ENCODE assay signal across 32 cellular contexts in the genomic region with DNA sequence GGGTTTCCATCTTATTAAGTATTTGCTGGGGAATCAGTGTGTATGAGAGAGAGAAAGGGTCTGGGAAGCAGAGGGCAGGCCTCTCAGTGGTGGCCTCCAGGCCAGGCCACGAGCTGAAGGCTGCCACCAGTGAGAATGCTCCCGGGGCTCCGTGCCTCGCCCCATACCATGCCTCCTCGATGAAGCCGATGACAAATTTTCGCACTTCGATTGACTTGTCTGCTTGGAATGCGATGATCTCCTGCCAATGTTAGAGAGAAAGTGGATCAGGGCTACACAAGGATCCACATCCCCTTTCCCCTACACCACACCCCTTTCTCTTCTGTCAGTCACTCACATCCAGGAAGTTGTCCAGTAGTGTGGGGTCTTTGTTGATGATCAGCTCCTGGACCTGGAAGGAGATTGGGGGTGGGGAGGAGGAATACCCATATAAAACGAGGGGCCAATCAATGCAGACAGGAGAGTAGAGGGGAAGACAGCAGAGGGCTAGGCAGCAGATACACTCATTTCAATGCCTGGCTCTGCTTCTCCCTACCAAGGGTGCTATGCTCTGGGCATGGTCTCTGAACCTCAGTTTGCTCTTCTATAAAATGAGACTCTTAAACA. TPM values are rescaled to one million over a fixed set of nuclear protein-coding genes. Genes with fewer than 3 reads are reported as not detected.
DNase-seq lines count a peak whose midpoint lies in the region; ATAC-seq and TF ChIP-seq lines count a peak whose summit lies in the region.
"Had no signal": no experiment of that assay in that cellular context is flagged by ENCODE, and none has a peak within 500 bp of the region (broad histone marks: within the 10 kb centered on the region; RNA-seq: fewer than 3 reads in every experiment).

No MANE protein-coding gene starts in this region.

- H3K9me3 ChIP-seq in T-helper 17 cell (ENCODE audit: control insufficient read depth, low read length, poor library complexity, severe bottlenecking), result no peaks in the 10 kb centered on the region
- H3K9me3 ChIP-seq: left ventricle myocardium inferior, psoas muscle, transverse colon had no signal

- H3K27me3 Mint-ChIP-seq in HFFc6 (ENCODE audit: insufficient read depth) (no peaks in the 10 kb centered on the region; the same call in 1 of the 2 replicates), nephron progenitor cell (ENCODE audit: low read depth, poor library complexity) (no peaks in the 10 kb centered on the region), T-helper 17 cell (no peaks in the 10 kb centered on the region)
- H3K27me3 Mint-ChIP-seq: activated CD8-positive, alpha-beta memory T cell treated with anti-CD3 and anti-CD28 coated beads, Interleukin-2, amount 10 ng/mL, durations not matched to agents 7 days and 5 days; CD8-positive, alpha-beta memory T cell; naive B cell had no signal

- H3K27ac Mint-ChIP-seq in HFFc6 (peak overlapping the region; percentile 59), nephron progenitor cell (peak overlapping the region; percentile 18), T-helper 17 cell (no peak overlapping the region)
- H3K27ac Mint-ChIP-seq: activated CD8-positive, alpha-beta memory T cell treated with anti-CD3 and anti-CD28 coated beads, Interleukin-2, amount 10 ng/mL, durations not matched to agents 7 days and 5 days; activated T-cell treated with anti-CD3 and anti-CD28 coated beads, Interleukin-2, amount 50 U/mL, for 72 hours; mesothelial cell of epicardium; stimulated activated effector memory CD8-positive, alpha-beta T cell treated with anti-CD3 and anti-CD28 coated beads, Interleukin-12 subunit alpha, Interleukin-12 subunit beta, amount 100 ng/mL, for 72 hours; WTC11 had no signal

- no peak overlapping the region for H3K27ac ChIP-seq in caudate nucleus (ENCODE audit: low read depth, low read length)
- H3K27ac ChIP-seq: epithelial cell of prostate, left ventricle myocardium inferior, psoas muscle, transverse colon had no signal

- no peak for ATAC-seq in HG03159 (IDR thresholded peaks at IDR 0.05; ENCODE audit: unreplicated experiment)
- ATAC-seq in T-helper 17 cell, result no peak
- ATAC-seq: activated CD8-positive, alpha-beta memory T cell treated with anti-CD3 and anti-CD28 coated beads, Interleukin-2, amount 10 ng/mL, durations not matched to agents 7 days and 5 days; activated T-cell treated with anti-CD3 and anti-CD28 coated beads, Interleukin-2, amount 50 U/mL, for 72 hours; GM12878; Panc1; sciatic nerve; stimulated activated effector memory CD8-positive, alpha-beta T cell treated with anti-CD3 and anti-CD28 coated beads, Interleukin-12 subunit alpha, Interleukin-12 subunit beta, amount 100 ng/mL, for 72 hours; WTC11 had no signal

- no peak overlapping the region for H3K4me3 ChIP-seq in choroid plexus epithelial cell (ENCODE audit: low read depth, low read length)
- H3K4me3 ChIP-seq: GM12878, left ventricle myocardium inferior, psoas muscle, transverse colon had no signal

- H3K4me1 Mint-ChIP-seq in HFFc6 (ENCODE audit: low read depth), result peaks cover 22% of the 10 kb centered on the region
- peaks cover 14% of the 10 kb centered on the region for H3K4me1 Mint-ChIP-seq in nephron progenitor cell
- peaks cover 9% of the 10 kb centered on the region for H3K4me1 Mint-ChIP-seq in T-helper 17 cell
- H3K4me1 Mint-ChIP-seq: activated CD8-positive, alpha-beta memory T cell treated with anti-CD3 and anti-CD28 coated beads, Interleukin-2, amount 10 ng/mL, durations not matched to agents 7 days and 5 days; mesothelial cell of epicardium; WTC11 had no signal

- DNase-seq in EH (ENCODE audit: low read depth) (peak; percentile 67), HFFc6 (peak; percentile 46), choroid plexus epithelial cell (ENCODE audit: low read depth) (peak; percentile 13), nephron progenitor cell (no peak), caudate nucleus (lab: John Stamatoyannopoulos, UW) (no peak), T-helper 17 cell (no peak)
- DNase-seq in central memory CD4-positive, alpha-beta T cell, result no peak
- DNase-seq: activated CD4-positive, alpha-beta T cell treated with anti-CD3 and anti-CD28 coated beads, Interleukin-2, amount 50 U/mL, for 4 hours; activated CD8-positive, alpha-beta memory T cell treated with anti-CD3 and anti-CD28 coated beads, Interleukin-2, amount 10 ng/mL, durations not matched to agents 7 days and 5 days; activated T-cell treated with anti-CD3 and anti-CD28 coated beads, Interleukin-2, amount 50 U/mL, for 72 hours; effector CD4-positive, alpha-beta T cell; islet precursor cell; left ventricle myocardium inferior; naive B cell; NCI-H1436 treated with DMSO at 0.1 percent for 48 hours; NCI-H2081 treated with DMSO at 0.1 percent for 48 hours; NCI-H748 treated with DMSO at 0.1 percent for 48 hours; nucleus accumbens; SIG-M5; stimulated activated CD4-positive, alpha-beta T cell treated with anti-CD3 and anti-CD28 coated beads, Interleukin-15, amount 100 ng/mL, for 24 hours; transverse colon had no signal

- no peak overlapping the region for H3K4me3 Mint-ChIP-seq in HFFc6
- H3K4me3 Mint-ChIP-seq in nephron progenitor cell, result no peak overlapping the region
- H3K4me3 Mint-ChIP-seq in T-helper 17 cell, result no peak overlapping the region
- H3K4me3 Mint-ChIP-seq: activated CD8-positive, alpha-beta memory T cell treated with anti-CD3 and anti-CD28 coated beads, Interleukin-2, amount 10 ng/mL, durations not matched to agents 7 days and 5 days; activated T-cell treated with anti-CD3 and anti-CD28 coated beads, Interleukin-2, amount 50 U/mL, for 72 hours; CD8-positive, alpha-beta memory T cell; mesothelial cell of epicardium; naive B cell; stimulated activated effector memory CD8-positive, alpha-beta T cell treated with anti-CD3 and anti-CD28 coated beads, Interleukin-12 subunit alpha, Interleukin-12 subunit beta, amount 100 ng/mL, for 72 hours; WTC11 had no signal

- H3K9me3 Mint-ChIP-seq in HFFc6 (no peaks in the 10 kb centered on the region), nephron progenitor cell (no peaks in the 10 kb centered on the region)
- H3K9me3 Mint-ChIP-seq: activated T-cell treated with anti-CD3 and anti-CD28 coated beads, Interleukin-2, amount 50 U/mL, for 72 hours; CD8-positive, alpha-beta memory T cell; mesothelial cell of epicardium; naive B cell; stimulated activated effector memory CD8-positive, alpha-beta T cell treated with anti-CD3 and anti-CD28 coated beads, Interleukin-12 subunit alpha, Interleukin-12 subunit beta, amount 100 ng/mL, for 72 hours; WTC11 had no signal

- H3K36me3 Mint-ChIP-seq in HFFc6 (ENCODE audit: low read depth), result peaks cover 35% of the 10 kb centered on the region
- peaks cover 68% of the 10 kb centered on the region for H3K36me3 Mint-ChIP-seq in nephron progenitor cell (ENCODE audit: low read depth)
- H3K36me3 Mint-ChIP-seq in T-helper 17 cell (ENCODE audit: low read depth), result peaks cover 6% of the 10 kb centered on the region

- TF ChIP-seq CTCF in HFFc6 (IDR thresholded peaks at IDR 0.05) (no peak), choroid plexus epithelial cell (conservative IDR thresholded peaks at IDR 0.05; ENCODE audit: low read depth, low read length) (no peak), nephron progenitor cell (IDR thresholded peaks at IDR 0.05) (no peak)

RNA-seq across cellular contexts. Expression of a gene that starts 10.7 kb away (rescaled TPM):
- total RNA-seq in HFFc6 (2021; fragmentation: NEBNext Ultra II Directional; extraction: Animal tissue kit (Norgen Biotek cat#: 25700)), result 10 to 100 TPM; 59.6 to 74.8 (median 66.0) TPM
- 10 to 100 TPM; 75.5 to 81.6 TPM for total RNA-seq in T-helper 17 cell

RNA-seq across cellular contexts. Expression of a gene that starts 11.9 kb away (rescaled TPM):
- total RNA-seq in HFFc6 (2021; fragmentation: NEBNext Ultra II Directional; extraction: Animal tissue kit (Norgen Biotek cat#: 25700)), result not detected
- not detected for total RNA-seq in T-helper 17 cell
- total RNA-seq: left ventricle myocardium inferior, LHCN-M2, mesothelial cell of epicardium, psoas muscle, sciatic nerve had no signal

RNA-seq across cellular contexts. Expression of a gene that starts 33.7 kb away (rescaled TPM):
- total RNA-seq in HFFc6 (2021; fragmentation: NEBNext Ultra II Directional; extraction: Animal tissue kit (Norgen Biotek cat#: 25700)), result 10 to 100 TPM; 19.3 to 25.0 (median 21.8) TPM
- total RNA-seq in T-helper 17 cell, result 10 to 100 TPM; 16.0 to 18.7 TPM

RNA-seq across cellular contexts. Expression of a gene that starts 37.1 kb away (rescaled TPM):
- total RNA-seq in HFFc6 (2021; fragmentation: NEBNext Ultra II Directional; extraction: Animal tissue kit (Norgen Biotek cat#: 25700)), result under 1 TPM in 1 of 6 experiments, not detected in 5; 0.07 TPM
- under 1 TPM; 0.10 to 0.34 TPM for total RNA-seq in T-helper 17 cell
- total RNA-seq: left ventricle myocardium inferior had no signal

RNA-seq across cellular contexts. Expression of a gene that starts 50.2 kb away (rescaled TPM):
- 10 to 100 TPM; 10.2 to 11.2 (median 10.5) TPM for total RNA-seq in HFFc6 (2021; fragmentation: NEBNext Ultra II Directional; extraction: Animal tissue kit (Norgen Biotek cat#: 25700))
- 1 to 10 TPM; 7.1 to 7.5 TPM for total RNA-seq in T-helper 17 cell

Comparison
In these comparisons a context has a peak if more than half of its experiments do, and no peak if none do; other contexts are left out.
1. DNase-seq: peak in EH (single experiment), HFFc6 (single experiment) and choroid plexus epithelial cell (single experiment); none in nephron progenitor cell (single experiment), caudate nucleus (0 of 61), central memory CD4-positive, alpha-beta T cell (single experiment) and T-helper 17 cell (0 of 3).